Comparison of ENCODE assay signal across 8 cellular contexts in the genomic region with DNA sequence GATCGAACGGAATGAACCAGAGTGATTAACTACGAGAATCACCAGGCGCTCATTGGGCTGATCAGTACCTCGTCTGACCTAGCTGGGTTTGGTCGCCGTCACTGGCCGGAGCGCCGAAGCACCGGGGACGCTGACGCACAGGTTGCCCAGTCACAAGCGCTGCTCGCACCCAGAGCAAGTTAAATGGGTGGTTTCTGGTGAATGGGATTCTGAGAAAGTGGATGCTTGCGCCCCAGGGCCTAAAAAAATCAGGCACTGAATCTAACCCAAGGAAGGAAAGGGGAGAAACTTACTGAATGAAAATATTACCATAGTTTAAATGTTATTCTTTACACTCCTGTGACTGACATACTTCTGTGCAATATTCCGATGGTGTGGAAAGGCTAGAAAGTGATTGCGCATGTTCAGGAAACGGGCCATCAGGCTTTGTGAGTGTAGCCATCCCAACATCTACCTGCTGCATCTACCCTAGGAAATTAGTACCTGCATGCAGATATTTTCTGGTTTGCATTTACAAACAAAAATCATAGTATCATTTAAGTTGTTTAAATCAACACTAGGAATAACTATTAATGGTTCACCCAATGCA. TPM values are rescaled to one million over a fixed set of nuclear protein-coding genes. Genes with fewer than 3 reads are reported as not detected.
A peak's percentile ranks its signal among the peaks of the same experiment; 100 is the strongest.
DNase-seq lines count a peak whose midpoint lies in the region; ATAC-seq and TF ChIP-seq lines count a peak whose summit lies in the region.

No MANE protein-coding gene starts in this region.

- peak overlapping the region; percentile 77 to 81 (median 81) for H3K4me3 Mint-ChIP-seq in nephron

- peaks cover 9% of the 10 kb centered on the region for H3K4me1 Mint-ChIP-seq in nephron

- H3K27ac ChIP-seq in HCT116 (ENCODE audit: low read depth, low read length) (peak overlapping the region; percentile 30; the same call in 1 of the 2 replicates), RWPE2 (ENCODE audit: poor library complexity, severe bottlenecking) (no peak overlapping the region), esophagus (ENCODE audit: low read depth in 2 of 2, low read length in 1 of 2) (no peak overlapping the region)

- no peaks in the 10 kb centered on the region for H3K79me2 ChIP-seq in HCT116 (ENCODE audit: insufficient read depth, low read length)

- peaks cover 26% of the 10 kb centered on the region for H3K27me3 Mint-ChIP-seq in nephron (ENCODE audit: low read depth)

- TF ChIP-seq CTCF in HCT116 (IDR thresholded peaks at IDR 0.05 in 2 of 3, conservative IDR thresholded peaks at IDR 0.05 in 1 of 3; ENCODE audit: borderline replicate concordance in 1 of 3, insufficient read depth in 1 of 3, low read depth in 2 of 3, low read length in 2 of 3) (no peak), RWPE2 (IDR thresholded peaks at IDR 0.05; ENCODE audit: poor library complexity, severe bottlenecking) (no peak), nephron (IDR thresholded peaks at IDR 0.05; ENCODE audit: unreplicated experiment in 3 of 3) (no peak)

- H3K27me3 ChIP-seq in HCT116 (ENCODE audit: insufficient read depth, low read length) (no peaks in the 10 kb centered on the region), RWPE2 (ENCODE audit: insufficient read depth, poor library complexity, severe bottlenecking) (no peaks in the 10 kb centered on the region), esophagus (ENCODE audit: control insufficient read depth in 1 of 2, insufficient read depth in 2 of 2, low read length in 2 of 2) (no peaks in the 10 kb centered on the region)

- H3K4me3 ChIP-seq in HCT116 (replicated peaks in 1 of 2; ENCODE audit: low read depth in 1 of 2, low read length in 2 of 2) = peak overlapping the region; percentile 58 to 77
- H3K4me3 ChIP-seq in RWPE2 (ENCODE audit: severe bottlenecking) = peak overlapping the region; percentile 53
- peak overlapping the region; percentile 55 to 57 for H3K4me3 ChIP-seq in esophagus (ENCODE audit: low read depth in 1 of 2, low read length in 2 of 2)

- no peak for TF ChIP-seq POLR2A in HCT116 (IDR thresholded peaks at IDR 0.05; ENCODE audit: borderline replicate concordance, extremely low read depth, insufficient read depth, insufficient read length)

- H3K36me3 ChIP-seq in HCT116 (ENCODE audit: control insufficient read depth in 1 of 2, insufficient read depth in 2 of 2, low read length in 2 of 2) = no peaks in the 10 kb centered on the region
- no peaks in the 10 kb centered on the region for H3K36me3 ChIP-seq in RWPE2 (ENCODE audit: low read depth)
- no peaks in the 10 kb centered on the region for H3K36me3 ChIP-seq in esophagus (ENCODE audit: control insufficient read depth in 2 of 2, insufficient read depth in 2 of 2, low read length in 1 of 2)

- TF ChIP-seq RAD21 in HCT116 (IDR thresholded peaks at IDR 0.05; ENCODE audit: low read depth) = no peak

- peak overlapping the region; percentile 66 for H3K9ac ChIP-seq in HCT116 (ENCODE audit: low read length)

- H3K27ac Mint-ChIP-seq in nephron = no peak overlapping the region

- H3K4me2 ChIP-seq in HCT116 (ENCODE audit: low read length) = peak overlapping the region; percentile 96

- peak overlapping the region; percentile 95 for H2AFZ ChIP-seq in HCT116 (ENCODE audit: low read depth, low read length, poor library complexity, severe bottlenecking)

- intact Hi-C loops in HCT116 (cut with micrococcal nuclease) = no loop called here

- H3K36me3 Mint-ChIP-seq in nephron (ENCODE audit: low read depth) = no peaks in the 10 kb centered on the region

- H4K20me1 ChIP-seq in HCT116 (ENCODE audit: insufficient read depth) = no peaks in the 10 kb centered on the region

- H3K9me2 ChIP-seq in HCT116 (ENCODE audit: insufficient read depth) = no peaks in the 10 kb centered on the region

- RAD21 ChIA-PET in HCT116 (lab: Charles Lee; ENCODE audit: low non-redundant PET in 1 of 2, low total read pairs in 2 of 2, uncharacterized antibody in 2 of 2, unreplicated experiment in 2 of 2) = no interaction called here

- CTCF ChIA-PET in HCT116 (lab: Charles Lee) = no interaction called here

- BruUV-seq in HCT116 (replicated peaks; lab: Mats Ljungman, UMichigan) = no TSS peak

- ATAC-seq in HCT116 (peak; percentile 89), RWPE2 (ENCODE audit: low read depth) (peak; percentile 66), GM21737 (IDR thresholded peaks at IDR 0.05; ENCODE audit: unreplicated experiment) (no peak)

- DNase-seq in ELF-1 (ENCODE audit: low read depth, low spot score) (peak; percentile 83), HCT116 (ENCODE audit: low read depth, low spot score) (peak; percentile 36), RWPE2 (ENCODE audit: low spot score) (no peak), medulla oblongata (ENCODE audit: extremely low spot score) (no peak), NCI-H2171 (lab: John Stamatoyannopoulos, UW) (no peak)

- H3K9me3 ChIP-seq in HCT116 (ENCODE audit: control insufficient read depth in 1 of 2, insufficient read depth in 1 of 2, low read depth in 1 of 2, low read length in 2 of 2) = no peaks in the 10 kb centered on the region
- H3K9me3 ChIP-seq in RWPE2 (ENCODE audit: severe bottlenecking) = no peaks in the 10 kb centered on the region
- H3K9me3 ChIP-seq in esophagus (ENCODE audit: control insufficient read depth in 2 of 2, insufficient read depth in 1 of 2, low read depth in 1 of 2, low read length in 1 of 2) = no peaks in the 10 kb centered on the region

- peaks cover 6% of the 10 kb centered on the region for H3K9me3 Mint-ChIP-seq in nephron

- 16 to 17% methylated on average over 19 of the region's 19 CpGs for WGBS in esophagus, 2 donors

- POLR2A ChIA-PET in HCT116 (lab: Charles Lee) = interaction anchor here (1.0 kb wide), 1 partner anchor 19 kb away, joined by 3 read pairs; no protein-coding TSS in a partner anchor

- peaks cover 0 to 23% of the 10 kb centered on the region in 2 experiments; a peak in 3 of 4 replicates for H3K4me1 ChIP-seq in HCT116 (ENCODE audit: control insufficient read depth in 1 of 2, insufficient read depth in 2 of 2, low read length in 2 of 2)
- no peaks in the 10 kb centered on the region for H3K4me1 ChIP-seq in RWPE2 (ENCODE audit: insufficient read depth, poor library complexity, severe bottlenecking)
- no peaks in the 10 kb centered on the region for H3K4me1 ChIP-seq in esophagus (ENCODE audit: control insufficient read depth in 2 of 2, insufficient read depth in 2 of 2, low read length in 1 of 2)

TF ChIP-seq in HCT116, 20 proteins besides CTCF, POLR2A, EP300 and RAD21:
- TF ChIP-seq, protein P1, sequence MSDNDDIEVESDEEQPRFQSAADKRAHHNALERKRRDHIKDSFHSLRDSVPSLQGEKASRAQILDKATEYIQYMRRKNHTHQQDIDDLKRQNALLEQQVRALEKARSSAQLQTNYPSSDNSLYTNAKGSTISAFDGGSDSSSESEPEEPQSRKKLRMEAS (IDR thresholded peaks at IDR 0.05) = peak; percentile 32; the same call in 1 of the 2 replicates
- TF ChIP-seq, protein P2, sequence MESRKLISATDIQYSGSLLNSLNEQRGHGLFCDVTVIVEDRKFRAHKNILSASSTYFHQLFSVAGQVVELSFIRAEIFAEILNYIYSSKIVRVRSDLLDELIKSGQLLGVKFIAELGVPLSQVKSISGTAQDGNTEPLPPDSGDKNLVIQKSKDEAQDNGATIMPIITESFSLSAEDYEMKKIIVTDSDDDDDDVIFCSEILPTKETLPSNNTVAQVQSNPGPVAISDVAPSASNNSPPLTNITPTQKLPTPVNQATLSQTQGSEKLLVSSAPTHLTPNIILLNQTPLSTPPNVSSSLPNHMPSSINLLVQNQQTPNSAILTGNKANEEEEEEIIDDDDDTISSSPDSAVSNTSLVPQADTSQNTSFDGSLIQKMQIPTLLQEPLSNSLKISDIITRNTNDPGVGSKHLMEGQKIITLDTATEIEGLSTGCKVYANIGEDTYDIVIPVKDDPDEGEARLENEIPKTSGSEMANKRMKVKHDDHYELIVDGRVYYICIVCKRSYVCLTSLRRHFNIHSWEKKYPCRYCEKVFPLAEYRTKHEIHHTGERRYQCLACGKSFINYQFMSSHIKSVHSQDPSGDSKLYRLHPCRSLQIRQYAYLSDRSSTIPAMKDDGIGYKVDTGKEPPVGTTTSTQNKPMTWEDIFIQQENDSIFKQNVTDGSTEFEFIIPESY (IDR thresholded peaks at IDR 0.05; ENCODE audit: extremely low read depth, insufficient replicate concordance, low read length) = no peak
- TF ChIP-seq SIN3A (IDR thresholded peaks at IDR 0.05; ENCODE audit: low read depth) = 0 out of 2 replicates have a peak, but pooled peaks have one; percentile 0
- no peak for TF ChIP-seq EZH2phosphoT487 (IDR thresholded peaks at IDR 0.05; ENCODE audit: borderline replicate concordance)
- TF ChIP-seq CBX3 (IDR thresholded peaks at IDR 0.05; ENCODE audit: low read depth) = peak; percentile 41; the same call in 1 of the 2 replicates
- TF ChIP-seq POLR2AphosphoS5 (IDR thresholded peaks at IDR 0.05; ENCODE audit: low read depth, low read length) = 0 out of 2 replicates have a peak, but pooled peaks have one; percentile 24

RNA-seq across cellular contexts. Expression of a gene that starts 0.8 kb away (rescaled TPM):
- 0.44 TPM for total RNA-seq in HCT116 (2021; ENCODE audit: unreplicated experiment)
- 0.47 and 0.56 TPM in 2 replicates for polyA plus RNA-seq in HCT116 (2012)
- under 1 TPM; 0.39 to 0.81 TPM for polyA plus RNA-seq in esophagus

Comparison
In these comparisons a context has a peak if more than half of its experiments do, and no peak if none do; other contexts are left out.
1. DNase-seq: peak in ELF-1 (single experiment) and HCT116 (single experiment); none in RWPE2 (single experiment), medulla oblongata (single experiment) and NCI-H2171 (single experiment).
2. Peak in every context shown above with its lines, with median percentiles within 50 percentile points of each other: H3K4me3 ChIP-seq.